Comparison of ENCODE assay signal across 10 cellular contexts in the genomic region with DNA sequence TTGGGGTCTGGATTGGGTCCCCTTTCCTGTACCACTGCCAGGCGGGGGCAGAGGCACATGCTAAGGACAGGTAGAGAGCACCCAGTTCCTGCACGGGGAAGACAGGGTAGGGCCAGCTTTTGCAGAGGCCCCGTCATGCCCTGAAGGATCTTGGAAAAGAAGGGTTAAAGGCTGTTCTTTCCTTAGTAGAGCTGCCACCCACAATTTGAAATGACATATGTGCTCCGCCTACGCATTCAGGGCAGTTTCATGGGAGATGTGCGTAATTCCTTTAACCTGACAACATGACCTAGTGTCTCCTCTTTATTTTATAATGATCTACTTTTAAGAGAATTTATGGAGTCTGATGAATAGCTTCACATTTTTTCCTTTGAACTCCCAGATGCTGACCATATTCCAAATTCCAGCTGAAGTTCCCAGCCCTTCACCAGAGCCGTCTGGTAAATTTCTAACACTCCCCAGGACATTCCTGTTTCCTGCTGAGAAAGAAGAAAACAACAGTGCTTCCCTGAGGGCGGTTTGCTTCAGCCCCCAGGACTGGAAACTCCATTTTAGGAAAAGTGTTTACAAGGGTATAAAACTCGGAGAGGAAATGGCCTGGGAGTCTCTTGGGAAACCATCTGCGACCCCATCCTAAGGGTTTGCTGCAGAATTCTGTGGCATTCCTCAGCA. TPM values are rescaled to one million over a fixed set of nuclear protein-coding genes. Genes with fewer than 3 reads are reported as not detected.
A peak's percentile ranks its signal among the peaks of the same experiment; 100 is the strongest.
DNase-seq lines count a peak whose midpoint lies in the region; ATAC-seq, FAIRE-seq and TF ChIP-seq lines count a peak whose summit lies in the region.
"Had no signal": no experiment of that assay in that cellular context is flagged by ENCODE, and none has a peak within 500 bp of the region (broad histone marks: within the 10 kb centered on the region; RNA-seq: fewer than 3 reads in every experiment).

No MANE protein-coding gene starts in this region.

- H3K9me3 ChIP-seq in IMR-90 (ENCODE audit: control insufficient read depth, insufficient read depth, low read length) (no peaks in the 10 kb centered on the region), HepG2 (ENCODE audit: low read length) (no peaks in the 10 kb centered on the region), tibial artery (no peaks in the 10 kb centered on the region)

- H2BK15ac ChIP-seq in IMR-90 (ENCODE audit: low read depth, low read length) = peak overlapping the region; percentile 54; the same call in 2 of the 3 replicates

- ATAC-seq in IMR-90 (ENCODE audit: low read depth) (peak; percentile 91), HepG2 (no peak), T-cell (replicated peaks in 1 of 4) (no peak), HG03457 (IDR thresholded peaks at IDR 0.05; ENCODE audit: unreplicated experiment) (no peak)

- H3K27ac ChIP-seq in IMR-90 (ENCODE audit: insufficient read depth, low read length) (peak overlapping the region; percentile 96), HepG2 (ENCODE audit: extremely low read length, insufficient read depth, low read length) (no peak overlapping the region), tibial artery (peak overlapping the region; percentile 16 to 49)
- H3K27ac ChIP-seq: KMS-11 had no signal

- H3K14ac ChIP-seq in IMR-90 (replicated peaks; ENCODE audit: low read depth, low read length) = peak overlapping the region; percentile 84

- FAIRE-seq in HepG2 (lab: Jason Lieb, UNC) = no peak

- H3K23ac ChIP-seq in IMR-90 (ENCODE audit: low read depth, low read length) = peak overlapping the region; percentile 48

- no peak overlapping the region for H3K27ac Mint-ChIP-seq in T-cell
- H3K27ac Mint-ChIP-seq in activated naive CD4-positive, alpha-beta T cell treated with anti-CD3 and anti-CD28 coated beads for 36 hours = no peak overlapping the region

- peak overlapping the region; percentile 73 for H4K91ac ChIP-seq in IMR-90 (ENCODE audit: insufficient read depth, low read depth, low read length)

- H2BK20ac ChIP-seq in IMR-90 (ENCODE audit: low read depth, low read length) = peak overlapping the region; percentile 91

- H2AFZ ChIP-seq in IMR-90 (replicated peaks; ENCODE audit: low read length, poor library complexity) = peak overlapping the region; percentile 75
- no peak overlapping the region for H2AFZ ChIP-seq in HepG2 (ENCODE audit: low read length)

- no peaks in the 10 kb centered on the region for H4K20me1 ChIP-seq in IMR-90 (ENCODE audit: insufficient read depth, low read length)
- H4K20me1 ChIP-seq in HepG2 (ENCODE audit: insufficient read depth, low read length) = no peaks in the 10 kb centered on the region

- H3K36me3 Mint-ChIP-seq in T-cell = no peaks in the 10 kb centered on the region
- H3K36me3 Mint-ChIP-seq in activated naive CD4-positive, alpha-beta T cell treated with anti-CD3 and anti-CD28 coated beads for 36 hours (ENCODE audit: low read depth) = no peaks in the 10 kb centered on the region

- H3K9me3 Mint-ChIP-seq in T-cell = no peaks in the 10 kb centered on the region
- peaks cover 2% of the 10 kb centered on the region for H3K9me3 Mint-ChIP-seq in activated naive CD4-positive, alpha-beta T cell treated with anti-CD3 and anti-CD28 coated beads for 36 hours

- intact Hi-C loops in IMR-90 (cut with micrococcal nuclease) = loop anchor here (2.0 kb wide), 1 partner anchor 105 kb away; the partner anchor contains the start of gene HSPA2
- intact Hi-C loops in HepG2 (cut with micrococcal nuclease; ENCODE audit: unreplicated experiment) = no loop called here
- intact Hi-C loops in tibial artery (cut with DNase I; ENCODE audit: low total_unique reads) = no loop called here
- intact Hi-C loops in activated naive CD4-positive, alpha-beta T cell treated with anti-CD3 and anti-CD28 coated beads for 36 hours (cut with micrococcal nuclease) = no loop called here

- peak overlapping the region; percentile 95 for H2BK120ac ChIP-seq in IMR-90 (ENCODE audit: low read depth, low read length)

- TF ChIP-seq CTCF in IMR-90 (conservative IDR thresholded peaks at IDR 0.05; ENCODE audit: low read depth, low read length) (no peak), HepG2 (CRISPR knock-in tag; IDR thresholded peaks at IDR 0.05) (no peak), tibial artery (IDR thresholded peaks at IDR 0.05) (no peak)

- POLR2A ChIA-PET in IMR-90 (lab: Charles Lee; ENCODE audit: unreplicated experiment) = no interaction called here
- POLR2A ChIA-PET in HepG2 (lab: Yijun Ruan, JAX) = interaction anchor here (1.0 kb wide), 1 partner anchor 10 kb away, joined by 5 read pairs; no protein-coding TSS in a partner anchor
- POLR2A ChIA-PET in T-cell (lab: Charles Lee) = no interaction called here

- H2AK5ac ChIP-seq in IMR-90 (ENCODE audit: low read depth, low read length) = peak overlapping the region; percentile 38; the same call in 1 of the 2 replicates

- H3K27me3 ChIP-seq in IMR-90 (ENCODE audit: control insufficient read depth, insufficient read depth, low read length) = no peaks in the 10 kb centered on the region
- peaks cover 0 to 4% of the 10 kb centered on the region in 2 experiments; a peak in 1 of 5 replicates for H3K27me3 ChIP-seq in HepG2 (ENCODE audit: control insufficient read depth in 1 of 2, insufficient read depth in 2 of 2, low read length in 2 of 2)
- no peaks in the 10 kb centered on the region for H3K27me3 ChIP-seq in tibial artery

- peak; percentile 97 for DNase-seq in IMR-90
- DNase-seq in ecto neural progenitor cell (ENCODE audit: low spot score) = peak; percentile 60
- peak; percentile 24 for DNase-seq in HepG2 (ENCODE audit: low spot score)
- no peak for DNase-seq in tibial artery
- no peak for DNase-seq in T-cell
- DNase-seq in activated naive CD4-positive, alpha-beta T cell treated with anti-CD3 and anti-CD28 coated beads for 36 hours = no peak
- no peak for DNase-seq in NCI-H128 (lab: John Stamatoyannopoulos, UW; ENCODE audit: unreplicated experiment)
- DNase-seq: activated CD4-positive, alpha-beta T cell treated with anti-CD3 and anti-CD28 coated beads, Interleukin-2, amount 50 U/mL, for 1 hour had no signal

- peak overlapping the region; percentile 53 for H2AK9ac ChIP-seq in IMR-90 (replicated peaks; ENCODE audit: low read depth, low read length, poor library complexity)

- H3K4me3 ChIP-seq in IMR-90 (ENCODE audit: insufficient read depth, low read depth, low read length) (no peak overlapping the region), HepG2 (replicated peaks in 1 of 3; ENCODE audit: insufficient read depth in 1 of 3, low read depth in 2 of 3, low read length in 3 of 3) (no peak overlapping the region), tibial artery (no peak overlapping the region)

- H2BK5ac ChIP-seq in IMR-90 (ENCODE audit: low read depth, low read length, poor library complexity, severe bottlenecking) = peak overlapping the region; percentile 94

- CTCF ChIA-PET in IMR-90 (lab: Yijun Ruan, JAX) (no interaction called here), HepG2 (lab: Yijun Ruan, JAX; ENCODE audit: low intra/inter-chr PET ratio, low total read pairs) (no interaction called here), T-cell (lab: Charles Lee) (no interaction called here)
- CTCF ChIA-PET in activated naive CD4-positive, alpha-beta T cell treated with anti-CD3 and anti-CD28 coated beads for 36 hours (lab: Charles Lee) = interaction anchor here (0.8 kb wide), 2 partner anchors 9 to 215 kb away, joined by 3 to 5 read pairs; no protein-coding TSS in a partner anchor

- BruUV-seq in IMR-90 (replicated peaks; lab: Mats Ljungman, UMichigan) (no TSS peak), HepG2 (replicated peaks; lab: Mats Ljungman, UMichigan) (no TSS peak)

- H3K4ac ChIP-seq in IMR-90 (ENCODE audit: low read depth, low read length) = peak overlapping the region; percentile 88

- H3K79me2 ChIP-seq in HepG2 (ENCODE audit: insufficient read depth, low read length) = no peaks in the 10 kb centered on the region

- TF ChIP-seq RAD21 in IMR-90 (IDR thresholded peaks at IDR 0.05; ENCODE audit: low read length) (no peak), HepG2 (CRISPR knock-in tag; IDR thresholded peaks at IDR 0.05) (no peak)

- H3K4me1 ChIP-seq in IMR-90 (ENCODE audit: control insufficient read depth, insufficient read depth, low read length) (peaks cover 15% of the 10 kb centered on the region), HepG2 (ENCODE audit: insufficient read depth, low read length) (peaks cover 44% of the 10 kb centered on the region), tibial artery (peaks cover 0 to 14% (median 6%) of the 10 kb centered on the region in 4 donors)

- H4K5ac ChIP-seq in IMR-90 (ENCODE audit: low read depth, low read length) = peak overlapping the region; percentile 83

- WGBS in IMR-90 (ENCODE audit: extremely low coverage in 2 of 2, insufficient read length in 1 of 2), 2 experiments = 20% methylated on average over 1 of the region's 10 CpGs; no CpG with 5 or more reads in 1 of the 2 experiments
- WGBS in HepG2 (ENCODE audit: low lambda C conversion rate) = 26% methylated on average over 10 of the region's 10 CpGs

- dilution Hi-C loops in IMR-90 (cut with HindIII; ENCODE audit: low sequenced_read_pairs, unreplicated experiment) = no loop called here

- TF ChIP-seq POLR2A in IMR-90 (IDR thresholded peaks at IDR 0.05; ENCODE audit: low read depth, low read length) (no peak), HepG2 (IDR thresholded peaks at IDR 0.05; ENCODE audit: insufficient read depth in 1 of 2, low read depth in 2 of 2, low read length in 2 of 2) (no peak)

- peak overlapping the region; percentile 65; the same call in 1 of the 2 replicates for H3K56ac ChIP-seq in IMR-90 (ENCODE audit: extremely low read depth, insufficient read depth, low read length)

- H3K27me3 Mint-ChIP-seq in T-cell = peaks cover 15 to 21% of the 10 kb centered on the region in 2 donors
- H3K27me3 Mint-ChIP-seq in activated naive CD4-positive, alpha-beta T cell treated with anti-CD3 and anti-CD28 coated beads for 36 hours (ENCODE audit: low read depth) = peaks cover 2% of the 10 kb centered on the region

- H3K4me1 Mint-ChIP-seq in T-cell = no peaks in the 10 kb centered on the region
- H3K4me1 Mint-ChIP-seq in activated naive CD4-positive, alpha-beta T cell treated with anti-CD3 and anti-CD28 coated beads for 36 hours (ENCODE audit: low read depth) = no peaks in the 10 kb centered on the region

- peaks cover 10% of the 10 kb centered on the region for H3K9me1 ChIP-seq in IMR-90 (ENCODE audit: insufficient read depth, low read length)

- H3K9ac ChIP-seq in IMR-90 (ENCODE audit: low read depth, low read length) (peak overlapping the region; percentile 53), HepG2 (ENCODE audit: insufficient read depth, low read depth, low read length) (no peak overlapping the region)
- H3K9ac ChIP-seq: KMS-11 had no signal

- H3K18ac ChIP-seq in IMR-90 (ENCODE audit: low read depth, low read length) = peak overlapping the region; percentile 93

- TF ChIP-seq EP300 in HepG2 (IDR thresholded peaks at IDR 0.05; ENCODE audit: low read depth in 2 of 2, low read length in 2 of 2) (no peak), HepG2 (CRISPR knock-in tag; IDR thresholded peaks at IDR 0.05; ENCODE audit: borderline replicate concordance) (no peak)

- in situ Hi-C loops in IMR-90 (cut with MboI; ENCODE audit: low sequenced_read_pairs) = loop anchor here (10.0 kb wide), 1 partner anchor 301 kb away; no protein-coding TSS in a partner anchor
- in situ Hi-C loops in HepG2 (cut with HindIII; ENCODE audit: extremely low pct_ligation_motif_present, low pct_unique_long_range_greater_than_20kb) = no loop called here

- H3K4me3 Mint-ChIP-seq in T-cell = no peak overlapping the region
- no peak overlapping the region for H3K4me3 Mint-ChIP-seq in activated naive CD4-positive, alpha-beta T cell treated with anti-CD3 and anti-CD28 coated beads for 36 hours

- no peaks in the 10 kb centered on the region for H3K36me3 ChIP-seq in IMR-90 (ENCODE audit: control insufficient read depth, insufficient read depth, low read length)
- no peaks in the 10 kb centered on the region for H3K36me3 ChIP-seq in HepG2 (replicated peaks in 1 of 2; ENCODE audit: control insufficient read depth in 1 of 2, insufficient read depth in 2 of 2, low read length in 2 of 2)
- no peaks in the 10 kb centered on the region for H3K36me3 ChIP-seq in tibial artery

- H4K8ac ChIP-seq in IMR-90 (ENCODE audit: low read depth in 2 of 2, low read length in 2 of 2) = peak overlapping the region; percentile 72 to 89

- no peaks in the 10 kb centered on the region for H3K79me1 ChIP-seq in IMR-90 (ENCODE audit: low read depth in 1 of 2, low read length in 2 of 2)

- peak overlapping the region; percentile 81 for H3K4me2 ChIP-seq in IMR-90 (ENCODE audit: low read depth, low read length)
- H3K4me2 ChIP-seq in HepG2 (ENCODE audit: low read depth, low read length) = peak overlapping the region; percentile 15; the same call in 1 of the 2 replicates
- H3K4me2 ChIP-seq: KMS-11 had no signal

RNA-seq across cellular contexts. Expression of gene PLEKHG3, which starts 58.9 kb away (rescaled TPM):
- 4.4 and 8.2 TPM in 2 replicates for total RNA-seq in IMR-90 (2012; rRNA removed)
- 8.4 and 10.6 TPM in 2 replicates for polyA plus RNA-seq in IMR-90 (2012; rRNA removed)
- 3.5 and 6.2 TPM in 2 replicates for polyA plus RNA-seq in IMR-90 (2012; cell fraction: cytosol; rRNA removed)
- 28.4 and 37.6 TPM in 2 replicates for polyA plus RNA-seq in IMR-90 (2012; cell fraction: nucleus; rRNA removed; ENCODE audit: low replicate concordance)
- 9.5 and 9.8 TPM in 2 replicates for total RNA-seq in HepG2 (2016; rRNA removed; fragmentation: Illumina TruSeq; extraction: Trizol)
- 0.61 and 0.88 TPM in 2 replicates for total RNA-seq in HepG2 (2016; cell fraction: cytosol; rRNA removed; fragmentation: Illumina TruSeq; extraction: Trizol; ENCODE audit: low read depth)
- total RNA-seq in HepG2 (2016; cell fraction: insoluble cytoplasmic fraction; rRNA removed; fragmentation: Illumina TruSeq; extraction: Trizol) = 7.2 and 11.8 TPM in 2 replicates
- total RNA-seq in HepG2 (2016; cell fraction: membrane; rRNA removed; fragmentation: Illumina TruSeq; extraction: Trizol) = 5.6 and 6.4 TPM in 2 replicates
- 9.3 and 10.4 TPM in 2 replicates for total RNA-seq in HepG2 (2016; cell fraction: nucleus; rRNA removed; fragmentation: Illumina TruSeq; extraction: Trizol)
- 7.1 and 7.2 TPM in 2 replicates for polyA plus RNA-seq in HepG2 (2011; rRNA removed)
- 2.7 and 5.6 TPM in 2 replicates for polyA plus RNA-seq in HepG2 (2011; cell fraction: cytosol; rRNA removed)
- 13.8 and 16.9 TPM in 2 replicates for polyA plus RNA-seq in HepG2 (2011; cell fraction: nucleus; rRNA removed)
- polyA plus RNA-seq in HepG2 (2012) = 5.4 and 8.7 TPM in 2 replicates
- polyA plus RNA-seq in HepG2 (2016; cell fraction: cytosol; fragmentation: Illumina TruSeq; extraction: Trizol; ENCODE audit: low read depth) = 0.60 and 0.61 TPM in 2 replicates
- 6.0 and 8.8 TPM in 2 replicates for polyA plus RNA-seq in HepG2 (2016; cell fraction: insoluble cytoplasmic fraction; fragmentation: Illumina TruSeq; extraction: Trizol; ENCODE audit: low read depth)
- polyA plus RNA-seq in HepG2 (2016; cell fraction: membrane; fragmentation: Illumina TruSeq; extraction: Trizol; ENCODE audit: low read depth) = 2.1 and 2.2 TPM in 2 replicates
- 28.5 and 30.1 TPM in 2 replicates for polyA plus RNA-seq in HepG2 (2016; cell fraction: nucleus; fragmentation: Illumina TruSeq; extraction: Trizol; ENCODE audit: insufficient read depth, low read depth)
- 9.5 and 51.9 TPM in 2 replicates for polyA minus RNA-seq in HepG2 (2011; rRNA and poly(A)+ RNA removed; ENCODE audit: low replicate concordance)
- polyA minus RNA-seq in HepG2 (2011; cell fraction: cytosol; rRNA and poly(A)+ RNA removed) = 4.6 and 5.4 TPM in 2 replicates
- 5.1 and 12.0 TPM in 2 replicates for polyA minus RNA-seq in HepG2 (2011; cell fraction: nucleus; rRNA and poly(A)+ RNA removed)
- total RNA-seq in T-cell = 10 to 100 TPM; 12.4 to 58.2 (median 27.3) TPM
- 1 to 10 TPM in 1 of 2 experiments, under 1 TPM in 1; 0.48 to 1.1 TPM for total RNA-seq in activated naive CD4-positive, alpha-beta T cell treated with anti-CD3 and anti-CD28 coated beads for 36 hours

Comparison
In these comparisons a context has a peak if more than half of its experiments do, and no peak if none do; other contexts are left out.
1. DNase-seq: peak in IMR-90 (single experiment), ecto neural progenitor cell (single experiment) and HepG2 (single experiment); none in tibial artery (0 of 2), T-cell (0 of 34), activated naive CD4-positive, alpha-beta T cell treated with anti-CD3 and anti-CD28 coated beads for 36 hours (single experiment) and NCI-H128 (single experiment).